In genomic region chr6:42047790-42048405, GRCh38 we compare ENCODE assay signal across 8 cellular contexts. TPM values are rescaled to one million over a fixed set of nuclear protein-coding genes. Genes with fewer than 3 reads are reported as not detected.
DNase-seq lines count a peak whose midpoint lies in the region; ATAC-seq lines count a peak whose summit lies in the region.

No MANE protein-coding gene starts in this region.

- CTCF ChIA-PET in activated CD4-positive, alpha-beta memory T cell treated with anti-CD3 and anti-CD28 coated beads, Interleukin-2, amount 10 ng/mL, durations not matched to agents 7 days and 5 days (lab: Charles Lee): interaction anchor here (0.9 to 15.9 kb wide), 11 partner anchors 7 to 314 kb away, joined by 3 to 383 read pairs (median 3); partner anchors contain the start of genes BYSL, CCND3, FRS3 and MED20

- H3K4me3 Mint-ChIP-seq in activated CD4-positive, alpha-beta memory T cell treated with anti-CD3 and anti-CD28 coated beads, Interleukin-2, amount 10 ng/mL, durations not matched to agents 7 days and 5 days: peak overlapping the region; percentile 82

- H3K27ac Mint-ChIP-seq in activated CD4-positive, alpha-beta memory T cell treated with anti-CD3 and anti-CD28 coated beads, Interleukin-2, amount 10 ng/mL, durations not matched to agents 7 days and 5 days: peak overlapping the region; percentile 64

- H3K9me3 Mint-ChIP-seq in activated CD4-positive, alpha-beta memory T cell treated with anti-CD3 and anti-CD28 coated beads, Interleukin-2, amount 10 ng/mL, durations not matched to agents 7 days and 5 days: no peaks in the 10 kb centered on the region

- POLR2A ChIA-PET in activated CD4-positive, alpha-beta memory T cell treated with anti-CD3 and anti-CD28 coated beads, Interleukin-2, amount 10 ng/mL, durations not matched to agents 7 days and 5 days (lab: Charles Lee): interaction anchor here (0.6 to 14.9 kb wide), 10 partner anchors 8 to 881 kb away, joined by 3 to 553 read pairs (median 6); partner anchors contain the start of genes BYSL, CCND3, CNPY3 and FRS3

- H3K36me3 Mint-ChIP-seq in activated CD4-positive, alpha-beta memory T cell treated with anti-CD3 and anti-CD28 coated beads, Interleukin-2, amount 10 ng/mL, durations not matched to agents 7 days and 5 days (ENCODE audit: low read depth): peaks cover 24% of the 10 kb centered on the region

- peak overlapping the region; percentile 64 for H3K4me3 ChIP-seq in iPS-18a (ENCODE audit: low read length)

- no peaks in the 10 kb centered on the region for H3K9me3 ChIP-seq in iPS-18a (ENCODE audit: control insufficient read depth, low read depth, low read length)

- H3K27ac ChIP-seq in iPS-18a (ENCODE audit: low read length): no peak overlapping the region

- H3K27me3 ChIP-seq in iPS-18a (ENCODE audit: control insufficient read depth, insufficient read depth, low read length): peaks cover 72% of the 10 kb centered on the region

- peaks cover 16% of the 10 kb centered on the region for H3K4me1 ChIP-seq in iPS-18a (ENCODE audit: control insufficient read depth, low read depth, low read length)

- DNase-seq in NCI-H1105 treated with DMSO at 0.1 percent for 48 hours (lab: John Stamatoyannopoulos, UW): peak; percentile 21
- no peak for DNase-seq in NCI-H1105 (lab: John Stamatoyannopoulos, UW)
- DNase-seq in activated CD4-positive, alpha-beta memory T cell treated with anti-CD3 and anti-CD28 coated beads, Interleukin-2, amount 10 ng/mL, durations not matched to agents 7 days and 5 days: no peak
- no peak for DNase-seq in stimulated activated naive CD8-positive, alpha-beta T cell treated with anti-CD3 and anti-CD28 coated beads, Interleukin-15, Interleukin-2, amounts not matched to agents 100 U/mL and 50 U/mL, for 24 hours
- DNase-seq in pons (ENCODE audit: low spot score): no peak

- peaks cover 88% of the 10 kb centered on the region for H3K4me1 Mint-ChIP-seq in activated CD4-positive, alpha-beta memory T cell treated with anti-CD3 and anti-CD28 coated beads, Interleukin-2, amount 10 ng/mL, durations not matched to agents 7 days and 5 days

- H3K9ac ChIP-seq in iPS-18a (ENCODE audit: low read length): peak overlapping the region; percentile 49

- H3K27me3 Mint-ChIP-seq in activated CD4-positive, alpha-beta memory T cell treated with anti-CD3 and anti-CD28 coated beads, Interleukin-2, amount 10 ng/mL, durations not matched to agents 7 days and 5 days: no peaks in the 10 kb centered on the region

- peak; percentile 1 for ATAC-seq in stimulated activated naive CD8-positive, alpha-beta T cell treated with anti-CD3 and anti-CD28 coated beads, Interleukin-15, Interleukin-2, amounts not matched to agents 100 U/mL and 50 U/mL, for 24 hours
- ATAC-seq in HG02852 (IDR thresholded peaks at IDR 0.05; ENCODE audit: unreplicated experiment) (no peak), HG02798 (IDR thresholded peaks at IDR 0.05; ENCODE audit: poor library complexity, unreplicated experiment) (no peak)

- H3K36me3 ChIP-seq in iPS-18a (ENCODE audit: control insufficient read depth, low read depth, low read length): peaks cover 5% of the 10 kb centered on the region

RNA-seq across cellular contexts. Expression of gene TAF8, which starts 2.4 kb away (rescaled TPM):
- 10 to 100 TPM; 48.0 to 55.1 TPM for total RNA-seq in activated CD4-positive, alpha-beta memory T cell treated with anti-CD3 and anti-CD28 coated beads, Interleukin-2, amount 10 ng/mL, durations not matched to agents 7 days and 5 days
